In the genomic region with DNA sequence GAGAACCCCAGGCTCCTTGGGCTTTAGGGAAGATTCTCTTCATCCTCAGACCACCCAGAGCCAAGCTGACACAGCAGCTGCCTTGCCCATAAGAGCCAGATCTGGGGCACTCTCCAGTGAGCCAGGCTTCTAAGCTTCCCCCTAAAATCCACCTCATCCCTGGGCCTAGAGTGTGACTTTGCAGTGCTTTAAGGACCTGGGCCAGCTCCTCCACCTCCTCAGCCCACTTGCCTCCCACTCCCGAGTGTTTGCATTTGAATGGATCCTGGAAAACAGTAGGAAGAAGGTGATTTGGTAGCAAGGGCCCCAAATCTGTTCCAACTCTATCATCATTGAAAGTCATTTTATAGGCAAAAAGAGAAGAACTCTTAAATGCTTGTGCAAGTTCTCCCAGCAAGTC, we compare ENCODE assay signal across 15 cellular contexts.
DNase-seq lines count a peak whose midpoint lies in the region; ATAC-seq, FAIRE-seq and TF ChIP-seq lines count a peak whose summit lies in the region.
"Had no signal": no experiment of that assay in that cellular context is flagged by ENCODE, and none has a peak within 500 bp of the region (broad histone marks: within the 10 kb centered on the region; RNA-seq: fewer than 3 reads in every experiment).

No MANE protein-coding gene starts in this region.

- H2BK120ac ChIP-seq in H1 (replicated peaks; ENCODE audit: low read depth, low read length) = no peak overlapping the region

- H3K4ac ChIP-seq in H1 (replicated peaks; ENCODE audit: insufficient read length, low read depth, low read length) = no peak overlapping the region

- no peaks in the 10 kb centered on the region for H3K79me2 ChIP-seq in GM23338 (replicated peaks; ENCODE audit: insufficient read depth)
- no peaks in the 10 kb centered on the region for H3K79me2 ChIP-seq in H1 (ENCODE audit: control insufficient read depth in 1 of 2, insufficient read depth in 2 of 2, low read length in 2 of 2)

- H3K27me3 Mint-ChIP-seq in activated CD8-positive, alpha-beta T cell treated with anti-CD3 and anti-CD28 coated beads, Interleukin-2, amount 10 ng/mL, durations not matched to agents 7 days and 5 days (ENCODE audit: low read depth) = peaks cover 2% of the 10 kb centered on the region
- no peaks in the 10 kb centered on the region for H3K27me3 Mint-ChIP-seq in activated CD8-positive, alpha-beta T cell treated with anti-CD3 and anti-CD28 coated beads for 36 hours
- H3K27me3 Mint-ChIP-seq in GM23338 (ENCODE audit: insufficient read depth, low read depth, poor library complexity) = peaks cover 2% of the 10 kb centered on the region
- no peaks in the 10 kb centered on the region for H3K27me3 Mint-ChIP-seq in naive thymus-derived CD8-positive, alpha-beta T cell

- peaks cover 7% of the 10 kb centered on the region for H3K9me3 Mint-ChIP-seq in activated CD8-positive, alpha-beta T cell treated with anti-CD3 and anti-CD28 coated beads, Interleukin-2, amount 10 ng/mL, durations not matched to agents 7 days and 5 days (ENCODE audit: insufficient read depth)
- no peaks in the 10 kb centered on the region for H3K9me3 Mint-ChIP-seq in activated CD8-positive, alpha-beta T cell treated with anti-CD3 and anti-CD28 coated beads for 36 hours
- peaks cover 5% of the 10 kb centered on the region; the same call in 2 of the 3 replicates for H3K9me3 Mint-ChIP-seq in GM23338
- no peaks in the 10 kb centered on the region for H3K9me3 Mint-ChIP-seq in naive thymus-derived CD8-positive, alpha-beta T cell

- H2AK5ac ChIP-seq in H1 (ENCODE audit: low read depth, low read length) = no peak overlapping the region

- H3K14ac ChIP-seq in H1 (ENCODE audit: insufficient read length) = no peak overlapping the region

- DNase-seq in activated CD8-positive, alpha-beta T cell treated with anti-CD3 and anti-CD28 coated beads, Interleukin-2, amount 10 ng/mL, durations not matched to agents 7 days and 5 days = peak; percentile 17
- DNase-seq in activated CD8-positive, alpha-beta T cell treated with anti-CD3 and anti-CD28 coated beads for 36 hours = no peak
- DNase-seq in GM23338 (ENCODE audit: low spot score) (peak; percentile 32), H1 (ENCODE audit: low read depth in 1 of 2, low spot score in 2 of 2) (no peak), SKM-1 (lab: John Stamatoyannopoulos, UW; ENCODE audit: unreplicated experiment) (no peak), RWPE1 (ENCODE audit: low spot score) (no peak), NCI-H345 (lab: John Stamatoyannopoulos, UW) (no peak)
- DNase-seq in naive thymus-derived CD8-positive, alpha-beta T cell = no peak
- DNase-seq: 8988T, AML-193, Caco-2, DND-41, H7, IMR-90 had no signal

- WGBS in H1 (ENCODE audit: extremely low coverage in 1 of 2, insufficient coverage in 1 of 2, insufficient read length in 1 of 2, insufficient replicate concordance in 2 of 2, low coverage in 1 of 2, low lambda C conversion rate in 2 of 2, missing lambda C conversion rate in 1 of 2), 2 experiments = 81% methylated on average over 1 of the region's 1 CpG; no CpG with 5 or more reads in 1 of the 2 experiments

- FAIRE-seq in H1 (lab: Jason Lieb, UNC) = no peak

- no peaks in the 10 kb centered on the region for H3K9me3 ChIP-seq in H1 (ENCODE audit: insufficient read depth in 2 of 2, low read depth in 1 of 2, low read length in 1 of 2)
- H3K9me3 ChIP-seq: BLaER1, Caco-2 had no signal

- no peak overlapping the region for H3K56ac ChIP-seq in H1 (replicated peaks; ENCODE audit: insufficient read length, low read depth, low read length)

- H3F3A ChIP-seq in GM23338 (replicated peaks; ENCODE audit: low read depth) = no peaks in the 10 kb centered on the region

- H3K27ac ChIP-seq in GM23338 (ENCODE audit: low read depth) (no peak overlapping the region), H1 (ENCODE audit: low read depth, low read length) (no peak overlapping the region), RWPE1 (no peak overlapping the region)
- H3K27ac ChIP-seq: BLaER1 had no signal

- peak overlapping the region; percentile 38; the same call in 1 of the 2 replicates for H3K4me2 ChIP-seq in GM23338
- no peak overlapping the region; a peak in 1 of 4 replicates for H3K4me2 ChIP-seq in H1 (ENCODE audit: insufficient read depth in 1 of 2, low read depth in 2 of 2, low read length in 2 of 2)
- H3K4me2 ChIP-seq: BLaER1 had no signal

- CTCF ChIA-PET in activated CD8-positive, alpha-beta T cell treated with anti-CD3 and anti-CD28 coated beads, Interleukin-2, amount 10 ng/mL, durations not matched to agents 7 days and 5 days (lab: Charles Lee) = interaction anchor here (0.7 to 3.4 kb wide), 5 partner anchors 10 to 574 kb away, joined by 3 to 10 read pairs (median 5); no protein-coding TSS in a partner anchor
- CTCF ChIA-PET in activated CD8-positive, alpha-beta T cell treated with anti-CD3 and anti-CD28 coated beads for 36 hours (lab: Charles Lee) = interaction anchor here (1.2 kb wide), 1 partner anchor 34 kb away, joined by 4 read pairs; no protein-coding TSS in a partner anchor
- CTCF ChIA-PET in H1 (lab: Charles Lee; ENCODE audit: partially characterized antibody) (interaction anchor here (0.6 to 2.4 kb wide), 6 partner anchors 14 to 251 kb away, joined by 3 to 14 read pairs (median 3); no protein-coding TSS in a partner anchor), RWPE1 (lab: Yijun Ruan, JAX) (no interaction called here)

- TF ChIP-seq RAD21 in H1 (IDR thresholded peaks at IDR 0.05 in 1 of 2, conservative IDR thresholded peaks at IDR 0.05 in 1 of 2; ENCODE audit: low read depth in 2 of 2, low read length in 2 of 2) = no peak

- no peak overlapping the region for H2BK12ac ChIP-seq in H1 (ENCODE audit: low read depth, low read length)

- H3K18ac ChIP-seq in H1 (ENCODE audit: extremely low read depth, low read length) = no peak overlapping the region

- intact Hi-C loops in activated CD8-positive, alpha-beta T cell treated with anti-CD3 and anti-CD28 coated beads for 36 hours (cut with micrococcal nuclease) = no loop called here

- H4K91ac ChIP-seq in H1 (replicated peaks; ENCODE audit: insufficient read length, low read length) = no peak overlapping the region

- H3K27me3 ChIP-seq in GM23338 (ENCODE audit: insufficient read depth) (no peaks in the 10 kb centered on the region), H1 (replicated peaks in 1 of 4; ENCODE audit: control insufficient read depth in 3 of 4, extremely low read depth in 1 of 4, insufficient read depth in 3 of 4, low read length in 3 of 4) (peaks cover 0 to 5% (median 0%) of the 10 kb centered on the region in 4 experiments; a peak in 3 of 7 replicates)
- H3K27me3 ChIP-seq: BLaER1 had no signal

- H3K4me3 Mint-ChIP-seq in activated CD8-positive, alpha-beta T cell treated with anti-CD3 and anti-CD28 coated beads, Interleukin-2, amount 10 ng/mL, durations not matched to agents 7 days and 5 days = no peak overlapping the region
- no peak overlapping the region for H3K4me3 Mint-ChIP-seq in activated CD8-positive, alpha-beta T cell treated with anti-CD3 and anti-CD28 coated beads for 36 hours
- H3K4me3 Mint-ChIP-seq in GM23338 = no peak overlapping the region
- no peak overlapping the region for H3K4me3 Mint-ChIP-seq in naive thymus-derived CD8-positive, alpha-beta T cell

- H3K9me2 ChIP-seq in GM23338 (ENCODE audit: insufficient read depth) = peaks cover 10% of the 10 kb centered on the region

- H2BK5ac ChIP-seq in H1 (ENCODE audit: low read depth, low read length) = no peak overlapping the region

- H3K4me3 ChIP-seq in GM23338 (no peak overlapping the region), H1 (ENCODE audit: extremely low read depth in 1 of 4, insufficient read depth in 2 of 4, low read depth in 3 of 4, low read length in 4 of 4) (no peak overlapping the region)
- H3K4me3 ChIP-seq: BLaER1 had no signal

- H2BK15ac ChIP-seq in H1 (ENCODE audit: low read length) = no peak overlapping the region

- no peak overlapping the region for H4K5ac ChIP-seq in H1 (ENCODE audit: insufficient read length, low read depth, low read length)

- H3K27ac Mint-ChIP-seq in activated CD8-positive, alpha-beta T cell treated with anti-CD3 and anti-CD28 coated beads, Interleukin-2, amount 10 ng/mL, durations not matched to agents 7 days and 5 days = no peak overlapping the region
- H3K27ac Mint-ChIP-seq in activated CD8-positive, alpha-beta T cell treated with anti-CD3 and anti-CD28 coated beads for 36 hours = no peak overlapping the region
- H3K27ac Mint-ChIP-seq in GM23338 = no peak overlapping the region
- H3K27ac Mint-ChIP-seq in naive thymus-derived CD8-positive, alpha-beta T cell = peak overlapping the region; percentile 16 to 95 (median 89)

- no peak for ATAC-seq in activated CD8-positive, alpha-beta T cell treated with anti-CD3 and anti-CD28 coated beads, Interleukin-2, amount 10 ng/mL, durations not matched to agents 7 days and 5 days
- no peak for ATAC-seq in activated CD8-positive, alpha-beta T cell treated with anti-CD3 and anti-CD28 coated beads for 36 hours
- ATAC-seq in GM23338 = peak; percentile 76
- ATAC-seq in naive thymus-derived CD8-positive, alpha-beta T cell = no peak

- no peak overlapping the region for H4K8ac ChIP-seq in H1 (ENCODE audit: extremely low read depth, insufficient read depth, low read length)

- peaks cover 3% of the 10 kb centered on the region for H3K36me3 Mint-ChIP-seq in activated CD8-positive, alpha-beta T cell treated with anti-CD3 and anti-CD28 coated beads, Interleukin-2, amount 10 ng/mL, durations not matched to agents 7 days and 5 days (ENCODE audit: low read depth)
- H3K36me3 Mint-ChIP-seq in activated CD8-positive, alpha-beta T cell treated with anti-CD3 and anti-CD28 coated beads for 36 hours (ENCODE audit: low read depth) = no peaks in the 10 kb centered on the region
- H3K36me3 Mint-ChIP-seq in GM23338 (ENCODE audit: low read depth) = peaks cover 4% of the 10 kb centered on the region; the same call in 2 of the 3 replicates
- no peaks in the 10 kb centered on the region for H3K36me3 Mint-ChIP-seq in naive thymus-derived CD8-positive, alpha-beta T cell

- H3K23ac ChIP-seq in H1 (ENCODE audit: insufficient read length) = no peak overlapping the region

- POLR2A ChIA-PET in activated CD8-positive, alpha-beta T cell treated with anti-CD3 and anti-CD28 coated beads, Interleukin-2, amount 10 ng/mL, durations not matched to agents 7 days and 5 days (lab: Charles Lee) = no interaction called here
- POLR2A ChIA-PET in activated CD8-positive, alpha-beta T cell treated with anti-CD3 and anti-CD28 coated beads for 36 hours (lab: Charles Lee) = no interaction called here
- POLR2A ChIA-PET in H1 (lab: Charles Lee; ENCODE audit: partially characterized antibody) = no interaction called here
- POLR2A ChIA-PET in naive thymus-derived CD8-positive, alpha-beta T cell (lab: Charles Lee) = interaction anchor here (0.5 to 2.0 kb wide), 5 partner anchors 9 to 130 kb away, joined by 3 to 17 read pairs (median 3); no protein-coding TSS in a partner anchor
- POLR2A ChIA-PET in RWPE1 (lab: Yijun Ruan, JAX; ENCODE audit: low non-redundant PET) = no interaction called here

- H3K4me1 ChIP-seq in GM23338 (ENCODE audit: insufficient read depth) (peaks cover 42% of the 10 kb centered on the region), H1 (replicated peaks in 1 of 4; ENCODE audit: control insufficient read depth in 3 of 4, insufficient read depth in 4 of 4, low read length in 3 of 4) (peaks cover 3 to 22% (median 10%) of the 10 kb centered on the region in 4 experiments; a peak in 6 of 7 replicates)
- H3K4me1 ChIP-seq: Caco-2 had no signal

- no peaks in the 10 kb centered on the region for H3K23me2 ChIP-seq in H1 (ENCODE audit: low read depth, low read length)

- no peak for TF ChIP-seq EP300 in H1 (IDR thresholded peaks at IDR 0.05; ENCODE audit: borderline replicate concordance in 1 of 2, low read depth in 2 of 2, low read length in 2 of 2)

- no peak overlapping the region for H2BK20ac ChIP-seq in H1 (ENCODE audit: low read length)

- H2AFZ ChIP-seq in GM23338 (peak overlapping the region; percentile 72), H1 (ENCODE audit: low read length) (no peak overlapping the region)

- H3K36me3 ChIP-seq in GM23338 (ENCODE audit: insufficient read depth) (no peaks in the 10 kb centered on the region; the same call in 1 of the 2 replicates), H1 (ENCODE audit: control insufficient read depth in 2 of 4, insufficient read depth in 4 of 4, low read length in 3 of 4) (no peaks in the 10 kb centered on the region)
- H3K36me3 ChIP-seq: BLaER1 had no signal

- H3K4me1 Mint-ChIP-seq in activated CD8-positive, alpha-beta T cell treated with anti-CD3 and anti-CD28 coated beads, Interleukin-2, amount 10 ng/mL, durations not matched to agents 7 days and 5 days (ENCODE audit: low read depth) = peaks cover 65% of the 10 kb centered on the region
- H3K4me1 Mint-ChIP-seq in activated CD8-positive, alpha-beta T cell treated with anti-CD3 and anti-CD28 coated beads for 36 hours (ENCODE audit: low read depth) = peaks cover 30% of the 10 kb centered on the region
- peaks cover 49% of the 10 kb centered on the region for H3K4me1 Mint-ChIP-seq in GM23338
- peaks cover 28 to 50% (median 49%) of the 10 kb centered on the region in 4 donors for H3K4me1 Mint-ChIP-seq in naive thymus-derived CD8-positive, alpha-beta T cell

- no peak for TF ChIP-seq CTCF in activated CD8-positive, alpha-beta T cell treated with anti-CD3 and anti-CD28 coated beads for 36 hours (IDR thresholded peaks at IDR 0.05)
- no peak for TF ChIP-seq CTCF in GM23338 (conservative IDR thresholded peaks at IDR 0.05; ENCODE audit: low read depth in 2 of 2)
- no peak for TF ChIP-seq CTCF in H1 (IDR thresholded peaks at IDR 0.05; ENCODE audit: control extremely low read depth in 1 of 3, insufficient read depth in 1 of 3, low read depth in 1 of 3, low read length in 3 of 3)
- TF ChIP-seq CTCF in RWPE1 (conservative IDR thresholded peaks at IDR 0.05; ENCODE audit: low read depth) = no peak

- TF ChIP-seq POLR2A in H1 (IDR thresholded peaks at IDR 0.05; ENCODE audit: control extremely low read depth in 1 of 2, low read depth in 2 of 2, low read length in 2 of 2) = no peak

- H3K9ac ChIP-seq in H1 (replicated peaks in 1 of 4; ENCODE audit: extremely low read depth in 1 of 4, low read depth in 3 of 4, low read length in 3 of 4) = no peak overlapping the region
- H3K9ac ChIP-seq: BLaER1 had no signal

- H4K20me1 ChIP-seq in GM23338 (replicated peaks; ENCODE audit: insufficient read depth) (no peaks in the 10 kb centered on the region), H1 (replicated peaks in 1 of 2; ENCODE audit: control insufficient read depth in 1 of 2, insufficient read depth in 2 of 2, low read length in 2 of 2) (no peaks in the 10 kb centered on the region)
- H4K20me1 ChIP-seq: BLaER1 had no signal

- H3K79me1 ChIP-seq in H1 (ENCODE audit: low read depth, low read length) = no peaks in the 10 kb centered on the region

Comparison
In these comparisons a context has a peak if more than half of its experiments do, and no peak if none do; other contexts are left out.
1. DNase-seq: peak in activated CD8-positive, alpha-beta T cell treated with anti-CD3 and anti-CD28 coated beads, Interleukin-2, amount 10 ng/mL, durations not matched to agents 7 days and 5 days (single experiment) and GM23338 (single experiment); none in activated CD8-positive, alpha-beta T cell treated with anti-CD3 and anti-CD28 coated beads for 36 hours (single experiment), H1 (0 of 2), naive thymus-derived CD8-positive, alpha-beta T cell (0 of 10), SKM-1 (single experiment), RWPE1 (single experiment) and NCI-H345 (single experiment).
2. H3K27ac Mint-ChIP-seq: peak in naive thymus-derived CD8-positive, alpha-beta T cell (10 of 10); none in activated CD8-positive, alpha-beta T cell treated with anti-CD3 and anti-CD28 coated beads, Interleukin-2, amount 10 ng/mL, durations not matched to agents 7 days and 5 days (single experiment), activated CD8-positive, alpha-beta T cell treated with anti-CD3 and anti-CD28 coated beads for 36 hours (single experiment) and GM23338 (single experiment).